Comparison of ENCODE assay signal across 29 cellular contexts in the genomic region with DNA sequence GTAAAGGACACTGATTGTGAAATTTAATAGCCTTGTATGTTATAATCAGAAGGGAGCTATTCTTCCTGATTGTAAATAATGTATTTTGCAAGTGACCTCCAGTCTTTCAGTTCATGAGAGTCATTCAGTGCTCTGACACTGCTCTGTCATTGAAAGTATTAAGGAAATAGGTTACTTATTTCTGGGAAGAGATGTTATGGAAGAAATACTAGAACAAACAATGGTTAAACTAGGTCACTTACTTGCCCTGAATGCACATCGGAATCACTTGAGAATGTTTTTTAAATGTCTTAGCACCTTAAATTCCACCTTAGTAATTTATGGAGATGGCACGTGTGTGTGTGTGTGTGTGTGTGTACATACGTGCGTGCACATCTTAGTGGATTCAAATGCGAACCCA.
"Had no signal": no experiment of that assay in that cellular context is flagged by ENCODE, and none has a peak within 500 bp of the region (broad histone marks: within the 10 kb centered on the region; RNA-seq: fewer than 3 reads in every experiment).

No MANE protein-coding gene starts in this region.

- H3K36me3 ChIP-seq: adrenal gland, colonic mucosa, esophagus squamous epithelium, WERI-Rb-1 had no signal

- H3K4me1 ChIP-seq: adrenal gland, body of pancreas, colonic mucosa, esophagus squamous epithelium had no signal

- DNase-seq: activated B cell treated with CpG ODN at 0.5 μM for 24 hours; activated CD4-positive, alpha-beta memory T cell treated with anti-CD3 and anti-CD28 coated beads for 36 hours; activated CD4-positive, alpha-beta T cell treated with anti-CD3 and anti-CD28 coated beads for 36 hours; activated CD4-positive, alpha-beta T cell treated with anti-CD3 and anti-CD28 coated beads, Interleukin-2, amount 10 ng/mL, durations not matched to agents 24 days and 14 days; activated CD8-positive, alpha-beta memory T cell treated with anti-CD3 and anti-CD28 coated beads, Interleukin-2, amount 10 ng/mL, durations not matched to agents 7 days and 5 days; activated CD8-positive, alpha-beta memory T cell treated with anti-CD3 and anti-CD28 coated beads, Interleukin-2, amount 50 U/mL, for 4 hours; activated CD8-positive, alpha-beta T cell treated with anti-CD3 and anti-CD28 coated beads, Interleukin-2, amount 10 ng/mL, durations not matched to agents 7 days and 5 days; activated effector memory CD4-positive, alpha-beta T cell treated with anti-CD3 and anti-CD28 coated beads, Interleukin-2, amount 50 U/mL, for 16 hours; activated naive CD4-positive, alpha-beta T cell treated with anti-CD3 and anti-CD28 coated beads for 36 hours; activated naive CD8-positive, alpha-beta T cell treated with anti-CD3 and anti-CD28 coated beads for 36 hours; activated naive CD8-positive, alpha-beta T cell treated with anti-CD3 and anti-CD28 coated beads, Interleukin-2, amount 50 U/mL, for 24 hours; activated T-cell treated with anti-CD3 and anti-CD28 coated beads, Interleukin-2, amount 50 U/mL, for 1 hour; activated T-cell treated with anti-CD3 and anti-CD28 coated beads, Interleukin-2, amount 50 U/mL, for 48 hours; adrenal gland; amygdala; aorta; body of pancreas; central memory CD4-positive, alpha-beta T cell; cerebellar nuclear complex; colonic mucosa; effector memory CD4-positive, alpha-beta T cell; endodermal cell; erythroblast; esophagus squamous epithelium; glutamatergic neuron; T-helper 1 cell; T-helper 17 cell; T1000; WERI-Rb-1 had no signal

- H3K4me3 ChIP-seq: adrenal gland, body of pancreas, colonic mucosa, esophagus squamous epithelium had no signal

- H3K27ac ChIP-seq: adrenal gland, body of pancreas, colonic mucosa, esophagus squamous epithelium, WERI-Rb-1 had no signal

- H3K9me3 ChIP-seq: adrenal gland, body of pancreas, colonic mucosa had no signal

- H3K27me3 ChIP-seq: adrenal gland, body of pancreas, colonic mucosa, esophagus squamous epithelium had no signal
